ENCODE assay signal across 8 cellular contexts in genomic region chr5:132498152-132498551, GRCh38. TPM values are rescaled to one million over a fixed set of nuclear protein-coding genes. Genes with fewer than 3 reads are reported as not detected.
DNase-seq lines count a peak whose midpoint lies in the region; ATAC-seq and TF ChIP-seq lines count a peak whose summit lies in the region.

No MANE protein-coding gene starts in this region.

- H3K4me1 ChIP-seq in adipocyte (ENCODE audit: control insufficient read depth, insufficient read depth, low read length) (peaks cover 22% of the 10 kb centered on the region), left lung (peaks cover 17 to 75% of the 10 kb centered on the region in 2 donors), subcutaneous abdominal adipose tissue (ENCODE audit: control insufficient read depth in 5 of 5, insufficient read depth in 5 of 5, low read length in 5 of 5) (peaks cover 16 to 47% (median 38%) of the 10 kb centered on the region in 5 donors)

- H3K9me3 ChIP-seq in adipocyte (ENCODE audit: control insufficient read depth, low read length) (no peaks in the 10 kb centered on the region), left lung (no peaks in the 10 kb centered on the region), subcutaneous abdominal adipose tissue (ENCODE audit: control insufficient read depth in 5 of 5, low read length in 5 of 5) (no peaks in the 10 kb centered on the region)

- H3K4me1 Mint-ChIP-seq in T-helper 1 cell treated with Interleukin-12 subunit alpha and Interleukin-12 subunit beta and Interleukin-4 antibody, amounts not matched to agents 30 μg/mL and 1 μg/mL, for 36 hours (ENCODE audit: low read depth): peaks cover 53% of the 10 kb centered on the region

- H3K4me3 ChIP-seq in adipocyte (ENCODE audit: low read length) (no peak overlapping the region), left lung (no peak overlapping the region), subcutaneous abdominal adipose tissue (ENCODE audit: low read depth in 1 of 5, low read length in 5 of 5) (peak overlapping the region in 1 of 5 donors; percentile 9)

- no peak for TF ChIP-seq CTCF in left lung (IDR thresholded peaks at IDR 0.05)

- H3K27me3 ChIP-seq in adipocyte (replicated peaks; ENCODE audit: control insufficient read depth, insufficient read depth, low read length) (no peaks in the 10 kb centered on the region), left lung (no peaks in the 10 kb centered on the region), subcutaneous abdominal adipose tissue (ENCODE audit: control insufficient read depth in 5 of 5, insufficient read depth in 4 of 5, low read length in 5 of 5) (no peaks in the 10 kb centered on the region)

- DNase-seq in T-helper 1 cell (no peak), adipocyte (ENCODE audit: low read depth) (peak; percentile 74), left lung (peak in 1 of 2 donors; percentile 80), NCI-H1436 (lab: John Stamatoyannopoulos, UW) (no peak), NCI-H1092 treated with DMSO at 0.1 percent for 48 hours (lab: John Stamatoyannopoulos, UW) (no peak)

- H3K27ac Mint-ChIP-seq in T-helper 1 cell treated with Interleukin-12 subunit alpha and Interleukin-12 subunit beta and Interleukin-4 antibody, amounts not matched to agents 30 μg/mL and 1 μg/mL, for 36 hours: peak overlapping the region; percentile 85

- H3K27me3 Mint-ChIP-seq in T-helper 1 cell treated with Interleukin-12 subunit alpha and Interleukin-12 subunit beta and Interleukin-4 antibody, amounts not matched to agents 30 μg/mL and 1 μg/mL, for 36 hours (ENCODE audit: low read depth): no peaks in the 10 kb centered on the region

- no peaks in the 10 kb centered on the region for H3K36me3 Mint-ChIP-seq in T-helper 1 cell treated with Interleukin-12 subunit alpha and Interleukin-12 subunit beta and Interleukin-4 antibody, amounts not matched to agents 30 μg/mL and 1 μg/mL, for 36 hours (ENCODE audit: low read depth)

- H3K27ac ChIP-seq in left lung (peak overlapping the region; percentile 95 to 99), subcutaneous abdominal adipose tissue (ENCODE audit: low read depth, low read length) (peak overlapping the region; percentile 98)

- H3K4me3 Mint-ChIP-seq in T-helper 1 cell treated with Interleukin-12 subunit alpha and Interleukin-12 subunit beta and Interleukin-4 antibody, amounts not matched to agents 30 μg/mL and 1 μg/mL, for 36 hours: no peak overlapping the region

- H3K9ac ChIP-seq in adipocyte (ENCODE audit: low read length): no peak overlapping the region
- peak overlapping the region in 4 of 5 donors; percentile 65 to 79 (median 73) for H3K9ac ChIP-seq in subcutaneous abdominal adipose tissue (ENCODE audit: low read length in 5 of 5)

- intact Hi-C loops in left lung (cut with DNase I): no loop called here

- H3K36me3 ChIP-seq in adipocyte (ENCODE audit: control insufficient read depth, insufficient read depth, low read length, severe bottlenecking) (no peaks in the 10 kb centered on the region), left lung (no peaks in the 10 kb centered on the region), subcutaneous abdominal adipose tissue (ENCODE audit: control insufficient read depth in 5 of 5, insufficient read depth in 5 of 5, low read length in 5 of 5) (no peaks in the 10 kb centered on the region)

- no peak for ATAC-seq in left lung
- ATAC-seq in activated CD4-positive, CD25-positive, alpha-beta regulatory T cell treated with anti-CD3 and anti-CD28 coated beads, Interleukin-2, amount 50 U/mL, for 24 hours: no peak

- H3K9me3 Mint-ChIP-seq in T-helper 1 cell treated with Interleukin-12 subunit alpha and Interleukin-12 subunit beta and Interleukin-4 antibody, amounts not matched to agents 30 μg/mL and 1 μg/mL, for 36 hours: no peaks in the 10 kb centered on the region

RNA-seq across cellular contexts. Expression of gene IRF1, which starts 7.6 kb away (rescaled TPM):
- 10 to 100 TPM; 41.4 to 93.3 TPM for total RNA-seq in left lung

RNA-seq across cellular contexts. Expression of gene IL5, which starts 45.2 kb away (rescaled TPM):
- total RNA-seq in left lung: not detected

RNA-seq across cellular contexts. Expression of gene RAD50, which starts 58.6 kb away (rescaled TPM):
- 10 to 100 TPM; 35.3 to 39.9 TPM for total RNA-seq in left lung
